ENCODE assay signal across 19 cellular contexts in the genomic region with DNA sequence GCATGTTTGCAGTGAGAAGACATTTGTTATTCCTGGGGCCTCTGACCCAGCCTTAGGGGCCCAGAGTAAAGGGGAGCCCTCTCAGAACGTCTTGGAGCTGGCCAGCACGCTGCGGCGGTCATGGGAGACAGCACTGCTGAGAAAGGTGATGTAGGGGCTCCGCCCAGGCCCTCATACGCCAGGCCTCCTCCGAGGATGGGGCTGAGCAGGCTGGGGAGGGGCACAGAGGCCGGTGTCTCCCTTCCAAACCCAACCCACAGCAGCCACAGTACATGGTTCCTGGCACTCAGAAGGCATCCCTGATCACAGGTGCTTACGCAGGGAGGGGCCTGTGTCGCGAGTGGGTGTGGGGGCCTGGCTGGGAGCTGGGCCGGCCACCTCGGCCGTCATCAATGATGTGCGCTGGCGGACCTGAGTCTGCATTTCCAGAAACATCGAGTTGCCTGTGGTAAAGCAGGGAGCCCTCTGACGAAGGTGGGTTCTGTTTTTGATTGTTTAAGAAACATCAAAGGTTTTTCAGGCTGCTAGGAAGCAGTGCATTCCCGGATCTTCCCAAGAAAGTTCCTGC. TPM values are rescaled to one million over a fixed set of nuclear protein-coding genes. Genes with fewer than 3 reads are reported as not detected.
"Had no signal": no experiment of that assay in that cellular context is flagged by ENCODE, and none has a peak within 500 bp of the region (broad histone marks: within the 10 kb centered on the region; RNA-seq: fewer than 3 reads in every experiment).

No MANE protein-coding gene starts in this region.

- H3K4me3 ChIP-seq: gastrocnemius medialis, heart left ventricle, transverse colon, vagina had no signal

- H3K4me3 Mint-ChIP-seq: activated naive CD8-positive, alpha-beta T cell treated with anti-CD3 and anti-CD28 coated beads, Interleukin-2, amount 10 ng/mL, durations not matched to agents 7 days and 5 days; immature natural killer cell; T-helper 17 cell had no signal

- H3K27ac Mint-ChIP-seq: activated naive CD8-positive, alpha-beta T cell treated with anti-CD3 and anti-CD28 coated beads, Interleukin-2, amount 10 ng/mL, durations not matched to agents 7 days and 5 days; immature natural killer cell; T-helper 17 cell had no signal

- H3K27ac ChIP-seq: gastrocnemius medialis, heart left ventricle, neutrophil, transverse colon, vagina, VCaP had no signal

- H3K4me1 Mint-ChIP-seq: T-helper 17 cell had no signal

- H3K36me3 ChIP-seq: gastrocnemius medialis, heart left ventricle, neutrophil, transverse colon, vagina had no signal

- H3K4me1 ChIP-seq: vagina had no signal

- H3K27me3 Mint-ChIP-seq: activated naive CD8-positive, alpha-beta T cell treated with anti-CD3 and anti-CD28 coated beads, Interleukin-2, amount 10 ng/mL, durations not matched to agents 7 days and 5 days had no signal

- H3K9me3 ChIP-seq: gastrocnemius medialis, heart left ventricle, neutrophil, transverse colon, vagina had no signal

- H3K36me3 Mint-ChIP-seq: activated naive CD8-positive, alpha-beta T cell treated with anti-CD3 and anti-CD28 coated beads, Interleukin-2, amount 10 ng/mL, durations not matched to agents 7 days and 5 days; immature natural killer cell; naive thymus-derived CD8-positive, alpha-beta T cell had no signal

- H3K27me3 ChIP-seq: gastrocnemius medialis, heart left ventricle, transverse colon, vagina had no signal

- DNase-seq: activated CD4-positive, alpha-beta T cell treated with anti-CD3 and anti-CD28 coated beads for 1 hour; activated CD4-positive, alpha-beta T cell treated with anti-CD3 and anti-CD28 coated beads, Interleukin-2, amount 50 U/mL, for 4 hours; activated naive CD4-positive, alpha-beta T cell; activated naive CD8-positive, alpha-beta T cell treated with anti-CD3 and anti-CD28 coated beads, Interleukin-2, amount 10 ng/mL, durations not matched to agents 7 days and 5 days; anterior cingulate cortex; effector CD4-positive, alpha-beta T cell; gastrocnemius medialis; immature natural killer cell; mesendoderm; retina; stimulated activated naive CD4-positive, alpha-beta T cell treated with Interleukin-2 at 50 U/mL for 16 hours; T-helper 17 cell; transverse colon had no signal

- H3K9me3 Mint-ChIP-seq: activated naive CD8-positive, alpha-beta T cell treated with anti-CD3 and anti-CD28 coated beads, Interleukin-2, amount 10 ng/mL, durations not matched to agents 7 days and 5 days; immature natural killer cell had no signal

- ATAC-seq: esophagus mucosa; gastrocnemius medialis; heart left ventricle; naive thymus-derived CD8-positive, alpha-beta T cell; T-helper 17 cell had no signal

RNA-seq across cellular contexts. Expression of a gene that starts 51.0 kb away (rescaled TPM):
- total RNA-seq: T-helper 17 cell had no signal
